Comparison of ENCODE assay signal across 2 cellular contexts in genomic region chr6:116877743-116878142, GRCh38.
TF ChIP-seq lines count a peak whose summit lies in the region.

No MANE protein-coding gene starts in this region.

TF ChIP-seq in SK-N-SH, 30 proteins besides CTCF, POLR2A, EP300 and RAD21 (continued from another document):
- no peak for TF ChIP-seq REST (IDR thresholded peaks at IDR 0.05; ENCODE audit: low read depth, low read length)
- no peak for TF ChIP-seq POLR2AphosphoS5 (IDR thresholded peaks at IDR 0.05; ENCODE audit: low read depth, low read length)
- TF ChIP-seq USF1 (IDR thresholded peaks at IDR 0.05; ENCODE audit: borderline replicate concordance, low read depth), result no peak
- TF ChIP-seq PBX3 (IDR thresholded peaks at IDR 0.05), result no peak
- TF ChIP-seq NFIC (IDR thresholded peaks at IDR 0.05; ENCODE audit: borderline replicate concordance), result no peak
- TF ChIP-seq ELF1 (IDR thresholded peaks at IDR 0.05), result no peak
- no peak for TF ChIP-seq IRF3 (IDR thresholded peaks at IDR 0.05; ENCODE audit: low read depth, low read length)
- no peak for TF ChIP-seq GATA2 (CRISPR knock-in tag; IDR thresholded peaks at IDR 0.05)
- TF ChIP-seq CHD2 (IDR thresholded peaks at IDR 0.05; ENCODE audit: low read length, partially characterized antibody), result no peak
- TF ChIP-seq GABPA (IDR thresholded peaks at IDR 0.05; ENCODE audit: low read depth), result no peak
- no peak for TF ChIP-seq SMC3 (IDR thresholded peaks at IDR 0.05; ENCODE audit: low read depth, low read length)
- no peak for TF ChIP-seq FOXJ3 (CRISPR knock-in tag; IDR thresholded peaks at IDR 0.05)
- no peak for TF ChIP-seq RFX5 (IDR thresholded peaks at IDR 0.05; ENCODE audit: low read length)
- no peak for TF ChIP-seq YY1 (IDR thresholded peaks at IDR 0.05; ENCODE audit: low read depth)

TF ChIP-seq in SK-N-SH treated with all-trans-retinoic acid at 6 μM for 48 hours, 23 proteins besides CTCF, POLR2A, EP300 and RAD21 (continued from another document):
- TF ChIP-seq PATZ1 (CRISPR knock-in tag; IDR thresholded peaks at IDR 0.05; ENCODE audit: borderline replicate concordance) (no peak), CREB5 (CRISPR knock-in tag; IDR thresholded peaks at IDR 0.05; ENCODE audit: low read depth) (no peak), GLIS3 (CRISPR knock-in tag; IDR thresholded peaks at IDR 0.05) (no peak)
